Comparison of ENCODE assay signal across 10 cellular contexts in the genomic region with DNA sequence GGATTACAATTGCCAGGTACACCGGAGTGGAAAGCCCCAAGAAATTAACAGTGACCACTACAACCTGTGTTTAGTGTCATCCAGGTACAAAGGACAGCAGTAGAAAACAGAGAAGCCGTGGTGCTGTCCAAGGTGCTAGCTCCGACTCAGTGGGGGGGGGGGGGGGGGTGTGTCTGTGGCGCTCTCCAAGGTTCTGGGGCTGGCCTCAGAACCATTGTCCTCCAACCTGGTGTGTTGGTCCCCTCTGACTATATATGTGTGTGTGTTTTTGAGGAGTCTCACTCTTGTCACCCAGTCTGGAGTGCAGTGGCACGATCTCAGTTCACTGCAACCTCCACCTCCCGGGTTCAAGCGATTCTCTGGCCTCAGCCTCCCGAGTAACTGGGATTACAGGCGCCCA. TPM values are rescaled to one million over a fixed set of nuclear protein-coding genes. Genes with fewer than 3 reads are reported as not detected.
DNase-seq lines count a peak whose midpoint lies in the region; ATAC-seq, FAIRE-seq and TF ChIP-seq lines count a peak whose summit lies in the region.
"Had no signal": no experiment of that assay in that cellular context is flagged by ENCODE, and none has a peak within 500 bp of the region (broad histone marks: within the 10 kb centered on the region; RNA-seq: fewer than 3 reads in every experiment).

No MANE protein-coding gene starts in this region.

- H3K9ac ChIP-seq in mammary epithelial cell (ENCODE audit: insufficient read depth, low read length) (no peak overlapping the region), neuronal stem cell (ENCODE audit: low read depth, low read length, poor library complexity) (no peak overlapping the region)

- H3K4me1 ChIP-seq in mammary epithelial cell (ENCODE audit: insufficient read depth, low read length): peaks cover under 1% of the 10 kb centered on the region
- peaks cover 0 to under 1% of the 10 kb centered on the region in 2 donors for H3K4me1 ChIP-seq in neuronal stem cell (ENCODE audit: control insufficient read depth in 2 of 2, insufficient read depth in 1 of 2, low read depth in 1 of 2, low read length in 2 of 2)
- H3K4me1 ChIP-seq: HAP-1 had no signal

- H3K27ac ChIP-seq in mammary epithelial cell (ENCODE audit: insufficient read depth, low read depth, low read length): no peak overlapping the region
- H3K27ac ChIP-seq in neuronal stem cell (replicated peaks; ENCODE audit: low read length): no peak overlapping the region

- H2BK15ac ChIP-seq in neuronal stem cell (ENCODE audit: low read length): no peak overlapping the region

- H2BK5ac ChIP-seq in neuronal stem cell (ENCODE audit: low read length): no peak overlapping the region

- in situ Hi-C loops in mammary epithelial cell (cut with MboI; ENCODE audit: low sequenced_read_pairs in 2 of 2): no loop called here

- no TSS peak for BruUV-seq in mammary epithelial cell (replicated peaks; lab: Mats Ljungman, UMichigan)

- no peak overlapping the region for H2BK12ac ChIP-seq in neuronal stem cell (ENCODE audit: low read length)

- FAIRE-seq in frontal cortex (lab: Jason Lieb, UNC): no peak

- no peak overlapping the region for H2AK5ac ChIP-seq in neuronal stem cell (ENCODE audit: low read depth, low read length)

- DNase-seq in GM10266 (ENCODE audit: extremely low spot score) (peak; percentile 37), RPMI7951 (ENCODE audit: low read depth) (peak; percentile 21), mammary epithelial cell (peak; percentile 27), neuronal stem cell (ENCODE audit: low spot score) (peak; percentile 63), frontal cortex (ENCODE audit: low spot score in 2 of 2) (no peak), NCI-H146 (lab: John Stamatoyannopoulos, UW) (no peak)
- no peak for DNase-seq in stimulated activated effector memory CD8-positive, alpha-beta T cell treated with anti-CD3 and anti-CD28 coated beads, Interleukin-12 subunit alpha, Interleukin-12 subunit beta, amount 100 ng/mL, for 72 hours (ENCODE audit: low spot score in 2 of 2)

- ATAC-seq in stimulated activated effector memory CD8-positive, alpha-beta T cell treated with anti-CD3 and anti-CD28 coated beads, Interleukin-12 subunit alpha, Interleukin-12 subunit beta, amount 100 ng/mL, for 72 hours: no peak
- no peak for ATAC-seq in HG02642 (IDR thresholded peaks at IDR 0.05; ENCODE audit: poor library complexity, unreplicated experiment)

- H3K4me2 ChIP-seq in mammary epithelial cell (ENCODE audit: insufficient read depth, low read depth, low read length) (no peak overlapping the region), neuronal stem cell (ENCODE audit: insufficient read depth, low read length, poor library complexity, severe bottlenecking) (no peak overlapping the region)

- H3K23ac ChIP-seq in neuronal stem cell (ENCODE audit: low read depth, low read length, poor library complexity): no peak overlapping the region

- no peak overlapping the region for H4K8ac ChIP-seq in neuronal stem cell (ENCODE audit: low read depth, low read length)

- 43% methylated on average over 5 of the region's 9 CpGs for WGBS in mammary epithelial cell (ENCODE audit: low coverage, missing lambda C conversion rate)
- WGBS in neuronal stem cell (ENCODE audit: extremely low coverage in 2 of 2, insufficient read length in 2 of 2, insufficient replicate concordance in 1 of 2), 2 donors: no CpG with 5 or more reads among the region's 9 CpGs

- no peak overlapping the region for H3K18ac ChIP-seq in neuronal stem cell (ENCODE audit: low read length)

- H2AFZ ChIP-seq in mammary epithelial cell (ENCODE audit: low read depth, low read length) (no peak overlapping the region), neuronal stem cell (ENCODE audit: low read length) (no peak overlapping the region)

- no peak overlapping the region for H3K4ac ChIP-seq in neuronal stem cell (ENCODE audit: low read length)

- H3K9me3 ChIP-seq in mammary epithelial cell (replicated peaks; ENCODE audit: insufficient read depth, low read length) (no peaks in the 10 kb centered on the region), neuronal stem cell (replicated peaks in 1 of 2; ENCODE audit: control insufficient read depth in 2 of 2, insufficient read depth in 1 of 2, low read depth in 1 of 2, low read length in 2 of 2) (no peaks in the 10 kb centered on the region)
- H3K9me3 ChIP-seq: HAP-1 had no signal

- no peak overlapping the region for H3K14ac ChIP-seq in neuronal stem cell (ENCODE audit: low read length)

- H2BK120ac ChIP-seq in neuronal stem cell (ENCODE audit: low read depth, low read length): no peak overlapping the region

- no peaks in the 10 kb centered on the region for H3K79me1 ChIP-seq in neuronal stem cell (ENCODE audit: low read depth, low read length)

- no peak overlapping the region for H3K4me3 Mint-ChIP-seq in stimulated activated effector memory CD8-positive, alpha-beta T cell treated with anti-CD3 and anti-CD28 coated beads, Interleukin-12 subunit alpha, Interleukin-12 subunit beta, amount 100 ng/mL, for 72 hours

- dilution Hi-C loops in mammary epithelial cell (cut with HindIII; ENCODE audit: low sequenced_read_pairs): no loop called here

- CTCF ChIA-PET in mammary epithelial cell (lab: Charles Lee; ENCODE audit: low non-redundant PET): no interaction called here

- no peaks in the 10 kb centered on the region for H3K36me3 Mint-ChIP-seq in stimulated activated effector memory CD8-positive, alpha-beta T cell treated with anti-CD3 and anti-CD28 coated beads, Interleukin-12 subunit alpha, Interleukin-12 subunit beta, amount 100 ng/mL, for 72 hours

- no peak overlapping the region for H3K27ac Mint-ChIP-seq in stimulated activated effector memory CD8-positive, alpha-beta T cell treated with anti-CD3 and anti-CD28 coated beads, Interleukin-12 subunit alpha, Interleukin-12 subunit beta, amount 100 ng/mL, for 72 hours

- no peaks in the 10 kb centered on the region for H3K36me3 ChIP-seq in mammary epithelial cell (ENCODE audit: insufficient read depth, low read length)
- H3K36me3 ChIP-seq in neuronal stem cell (replicated peaks in 1 of 2; ENCODE audit: control insufficient read depth in 2 of 2, insufficient read depth in 2 of 2, low read length in 2 of 2): no peaks in the 10 kb centered on the region
- H3K36me3 ChIP-seq: HAP-1 had no signal

- TF ChIP-seq CTCF in GM10266 (IDR thresholded peaks at IDR 0.05; ENCODE audit: control insufficient read depth, insufficient read depth, low read depth, missing control alignments) (no peak), mammary epithelial cell (conservative IDR thresholded peaks at IDR 0.05 in 1 of 2, IDR thresholded peaks at IDR 0.05 in 1 of 2; ENCODE audit: extremely low read depth in 1 of 2, insufficient read depth in 1 of 2, low read depth in 1 of 2, low read length in 2 of 2) (no peak)

- no peak overlapping the region for H4K91ac ChIP-seq in neuronal stem cell (ENCODE audit: low read depth, low read length, poor library complexity)

- H3K4me3 ChIP-seq in mammary epithelial cell (replicated peaks in 1 of 3; ENCODE audit: insufficient read depth in 1 of 3, low read depth in 2 of 3, low read length in 3 of 3) (no peak overlapping the region), neuronal stem cell (ENCODE audit: low read length in 2 of 2) (no peak overlapping the region)
- H3K4me3 ChIP-seq: HAP-1 had no signal

- intact Hi-C loops in mammary epithelial cell (cut with micrococcal nuclease): no loop called here

- peaks cover 9% of the 10 kb centered on the region for H3K4me1 Mint-ChIP-seq in stimulated activated effector memory CD8-positive, alpha-beta T cell treated with anti-CD3 and anti-CD28 coated beads, Interleukin-12 subunit alpha, Interleukin-12 subunit beta, amount 100 ng/mL, for 72 hours

- no peaks in the 10 kb centered on the region for H3K9me3 Mint-ChIP-seq in stimulated activated effector memory CD8-positive, alpha-beta T cell treated with anti-CD3 and anti-CD28 coated beads, Interleukin-12 subunit alpha, Interleukin-12 subunit beta, amount 100 ng/mL, for 72 hours

- H3K27me3 ChIP-seq in mammary epithelial cell (ENCODE audit: insufficient read depth, low read length) (no peaks in the 10 kb centered on the region), neuronal stem cell (ENCODE audit: control insufficient read depth in 3 of 3, insufficient read depth in 3 of 3, low read depth in 1 of 3, low read length in 3 of 3) (no peaks in the 10 kb centered on the region)

- no peaks in the 10 kb centered on the region for H4K20me1 ChIP-seq in mammary epithelial cell (ENCODE audit: insufficient read depth, low read length)

- no peaks in the 10 kb centered on the region for H3K79me2 ChIP-seq in mammary epithelial cell (ENCODE audit: insufficient read depth, low read length)

RNA-seq across cellular contexts. Expression of a gene that starts 5.8 kb away (rescaled TPM):
- total RNA-seq in RPMI7951 (2014; rRNA removed; shearing (Covaris generic)): 9.1 and 10.2 TPM in 2 replicates
- total RNA-seq in mammary epithelial cell (10 to 100 TPM in 1 of 2 donors, 1 to 10 TPM in 1; 6.2 to 16.2 TPM), frontal cortex (23.6 TPM)
- 3.8 TPM for polyA plus RNA-seq in mammary epithelial cell
- polyA minus RNA-seq in mammary epithelial cell: 1.5 TPM
- 8.0 TPM for polyA plus RNA-seq in neuronal stem cell (2013, experiment 1 of 2)
- polyA plus RNA-seq in neuronal stem cell (2013, experiment 2 of 2): 8.5 TPM

RNA-seq across cellular contexts. Expression of a gene that starts 21.3 kb away (rescaled TPM):
- total RNA-seq in RPMI7951 (2014; rRNA removed; shearing (Covaris generic)): 2.2 and 3.8 TPM in 2 replicates
- total RNA-seq in mammary epithelial cell (1 to 10 TPM; 3.4 to 5.2 TPM), frontal cortex (6.5 TPM)
- polyA plus RNA-seq in mammary epithelial cell: 0.97 TPM
- polyA minus RNA-seq in mammary epithelial cell: 4.3 TPM
- 4.7 TPM for polyA plus RNA-seq in neuronal stem cell (2013, experiment 1 of 2)
- 4.3 TPM for polyA plus RNA-seq in neuronal stem cell (2013, experiment 2 of 2)

RNA-seq across cellular contexts. Expression of a gene that starts 26.0 kb away (rescaled TPM):
- not detected in 2 replicates for total RNA-seq in RPMI7951 (2014; rRNA removed; shearing (Covaris generic))
- total RNA-seq in mammary epithelial cell (not detected), frontal cortex (not detected)
- polyA plus RNA-seq in mammary epithelial cell: not detected
- polyA minus RNA-seq in mammary epithelial cell: not detected
- polyA plus RNA-seq in neuronal stem cell (2013, experiment 1 of 2): not detected
- not detected for polyA plus RNA-seq in neuronal stem cell (2013, experiment 2 of 2)
- total RNA-seq: skeletal muscle tissue had no signal

RNA-seq across cellular contexts. Expression of a gene that starts 58.4 kb away (rescaled TPM):
- not detected in 2 replicates for total RNA-seq in RPMI7951 (2014; rRNA removed; shearing (Covaris generic))
- total RNA-seq in mammary epithelial cell (under 1 TPM; 0.17 to 0.24 TPM), frontal cortex (not detected)
- polyA plus RNA-seq in mammary epithelial cell: 0.85 TPM
- polyA minus RNA-seq in mammary epithelial cell: not detected
- not detected for polyA plus RNA-seq in neuronal stem cell (2013, experiment 1 of 2)
- polyA plus RNA-seq in neuronal stem cell (2013, experiment 2 of 2): not detected
- total RNA-seq: skeletal muscle tissue had no signal

Comparison
In these comparisons a context has a peak if more than half of its experiments do, and no peak if none do; other contexts are left out.
1. DNase-seq: peak in GM10266 (single experiment), RPMI7951 (single experiment), mammary epithelial cell (single experiment) and neuronal stem cell (single experiment); none in frontal cortex (0 of 2), NCI-H146 (single experiment) and stimulated activated effector memory CD8-positive, alpha-beta T cell treated with anti-CD3 and anti-CD28 coated beads, Interleukin-12 subunit alpha, Interleukin-12 subunit beta, amount 100 ng/mL, for 72 hours (0 of 2).